Comparison of ENCODE assay signal across 1 cellular context in the genomic region with DNA sequence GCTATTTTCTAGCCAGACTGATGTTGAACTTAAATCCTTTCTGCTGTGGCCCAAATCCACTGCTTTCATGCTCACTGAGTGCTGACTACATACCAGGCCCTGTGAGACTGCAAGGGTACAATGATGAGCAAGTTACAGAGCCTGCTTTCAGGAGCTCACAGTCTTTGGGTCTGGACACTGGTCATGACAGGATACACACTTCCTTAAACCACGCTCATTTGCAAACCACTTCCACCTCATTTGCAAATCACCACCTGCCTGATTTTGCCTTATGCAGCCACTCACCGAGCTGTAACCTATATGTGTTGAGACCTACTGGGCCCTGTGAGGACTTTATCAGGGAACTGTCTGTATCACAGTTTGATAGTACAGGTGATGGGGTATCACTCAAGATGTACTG.
TF ChIP-seq lines count a peak whose summit lies in the region.

No MANE protein-coding gene starts in this region.

TF ChIP-seq in GM12878, 131 proteins besides CTCF, POLR2A, EP300 and RAD21:
- TF ChIP-seq RUNX3 (IDR thresholded peaks at IDR 0.05; ENCODE audit: low read length) (peak; percentile 40; the same call in 1 of the 2 replicates), POU2F2 (IDR thresholded peaks at IDR 0.05; ENCODE audit: borderline replicate concordance, low read depth, low read length) (peak; percentile 44; the same call in 1 of the 3 replicates), SREBF1 (IDR thresholded peaks at IDR 0.05; ENCODE audit: low read length) (no peak), SPI1 (IDR thresholded peaks at IDR 0.05; ENCODE audit: borderline replicate concordance, insufficient read depth, low read depth, low read length) (peak; percentile 48; the same call in 1 of the 2 replicates)
